In the genomic region with DNA sequence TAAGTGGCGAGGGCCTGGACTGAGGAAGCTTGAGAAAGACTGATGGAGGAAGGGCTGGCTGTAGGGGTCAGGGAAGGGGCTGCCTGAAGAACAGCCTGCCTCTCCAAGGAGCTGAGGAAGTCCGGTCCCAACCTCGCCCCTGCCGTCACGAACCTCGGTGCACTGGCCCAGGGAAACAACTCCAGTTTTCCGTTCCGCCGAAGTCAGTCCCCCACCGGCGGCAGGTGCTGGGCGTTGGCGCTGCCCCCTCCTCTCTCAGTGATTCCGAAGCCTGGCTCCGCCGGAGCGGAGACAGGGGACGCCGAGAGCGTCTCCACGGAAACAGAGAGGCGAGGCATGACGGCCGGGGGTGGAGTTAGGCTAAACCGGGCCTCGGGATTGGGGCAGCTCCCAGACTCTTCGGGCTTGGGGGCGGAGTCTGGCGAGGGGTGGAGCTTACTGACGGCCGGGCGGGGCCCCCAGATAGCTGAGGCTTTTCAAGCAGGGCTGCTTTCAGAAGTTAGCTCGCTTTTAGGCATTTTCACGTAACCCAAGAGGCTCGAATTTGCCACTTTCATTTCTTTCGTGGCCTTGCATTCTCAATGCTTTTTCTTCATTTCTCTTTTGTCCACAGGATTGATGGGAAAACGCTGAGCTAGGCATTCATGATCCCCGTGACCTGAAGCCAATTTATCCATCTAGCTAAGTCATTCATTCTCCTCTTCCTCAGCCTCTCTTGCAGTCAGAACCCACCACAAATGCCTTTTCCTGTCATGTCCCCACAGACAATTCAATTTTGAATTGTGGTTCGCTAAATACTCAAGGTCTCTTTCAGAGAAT, we compare ENCODE assay signal across 8 cellular contexts. TPM values are rescaled to one million over a fixed set of nuclear protein-coding genes. Genes with fewer than 3 reads are reported as not detected.
DNase-seq lines count a peak whose midpoint lies in the region; ATAC-seq and TF ChIP-seq lines count a peak whose summit lies in the region.

A gene with protein sequence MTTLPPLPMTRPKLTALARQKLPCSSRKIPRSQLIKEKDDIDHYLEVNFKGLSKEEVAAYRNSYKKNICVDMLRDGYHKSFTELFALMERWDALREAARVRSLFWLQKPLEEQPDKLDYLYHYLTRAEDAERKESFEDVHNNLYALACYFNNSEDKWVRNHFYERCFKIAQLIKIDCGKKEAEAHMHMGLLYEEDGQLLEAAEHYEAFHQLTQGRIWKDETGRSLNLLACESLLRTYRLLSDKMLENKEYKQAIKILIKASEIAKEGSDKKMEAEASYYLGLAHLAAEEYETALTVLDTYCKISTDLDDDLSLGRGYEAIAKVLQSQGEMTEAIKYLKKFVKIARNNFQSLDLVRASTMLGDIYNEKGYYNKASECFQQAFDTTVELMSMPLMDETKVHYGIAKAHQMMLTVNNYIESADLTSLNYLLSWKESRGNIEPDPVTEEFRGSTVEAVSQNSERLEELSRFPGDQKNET (minus strand): TSS at position 309 of the 819 bp plus-strand sequence. CDS start 5,969 bp downstream, outside the sequence.

- H3K4me1 Mint-ChIP-seq in T-helper 1 cell treated with Interleukin-12 subunit alpha and Interleukin-12 subunit beta and Interleukin-4 antibody, amounts not matched to agents 30 μg/mL and 1 μg/mL, for 36 hours (ENCODE audit: low read depth), result peaks cover 20% of the 10 kb centered on the region

- no peak within 1 kb of the TSS for H3K27ac Mint-ChIP-seq in T-helper 1 cell treated with Interleukin-12 subunit alpha and Interleukin-12 subunit beta and Interleukin-4 antibody, amounts not matched to agents 30 μg/mL and 1 μg/mL, for 36 hours

- under 1% methylated on average over 35 of the region's 39 CpGs for WGBS in prostate gland

- no peaks in the 10 kb centered on the region for H3K36me3 ChIP-seq in right atrium auricular region
- H3K36me3 ChIP-seq in prostate gland, result no peaks in the 10 kb centered on the region

- H3K27me3 Mint-ChIP-seq in T-helper 1 cell treated with Interleukin-12 subunit alpha and Interleukin-12 subunit beta and Interleukin-4 antibody, amounts not matched to agents 30 μg/mL and 1 μg/mL, for 36 hours (ENCODE audit: low read depth), result peaks cover 57% of the 10 kb centered on the region

- no peaks in the 10 kb centered on the region for H3K9me3 Mint-ChIP-seq in T-helper 1 cell treated with Interleukin-12 subunit alpha and Interleukin-12 subunit beta and Interleukin-4 antibody, amounts not matched to agents 30 μg/mL and 1 μg/mL, for 36 hours

- no peak for TF ChIP-seq CTCF in GM10248 (IDR thresholded peaks at IDR 0.05; ENCODE audit: control extremely low read depth, extremely low read depth, low read depth, missing control alignments)
- no peak for TF ChIP-seq CTCF in right atrium auricular region (IDR thresholded peaks at IDR 0.05)
- no peak for TF ChIP-seq CTCF in prostate gland (IDR thresholded peaks at IDR 0.05)

- peak within 1 kb of the TSS; percentile 64 for H3K4me3 Mint-ChIP-seq in T-helper 1 cell treated with Interleukin-12 subunit alpha and Interleukin-12 subunit beta and Interleukin-4 antibody, amounts not matched to agents 30 μg/mL and 1 μg/mL, for 36 hours

- DNase-seq in GM10248 (ENCODE audit: extremely low spot score), result peak; percentile 88
- peak; percentile 77 for DNase-seq in NCI-H1092 treated with DMSO at 0.1 percent for 48 hours (lab: John Stamatoyannopoulos, UW)
- peak; percentile 11 to 90 (median 78) for DNase-seq in anterior cingulate cortex (lab: John Stamatoyannopoulos, UW)
- peak; percentile 86 for DNase-seq in right atrium auricular region (ENCODE audit: low spot score)
- DNase-seq in prostate gland (ENCODE audit: low spot score), result peak; percentile 87
- DNase-seq in ureter (ENCODE audit: low spot score), result peak; percentile 92

- H3K27ac ChIP-seq in right atrium auricular region (no peak within 1 kb of the TSS), prostate gland (no peak within 1 kb of the TSS)

- ATAC-seq in HG02610 (IDR thresholded peaks at IDR 0.05; ENCODE audit: unreplicated experiment), result peak; percentile 100

- POLR2A ChIA-PET in GM10248 (lab: Yijun Ruan, JAX), result no interaction called here

- TF ChIP-seq POLR2A in prostate gland (IDR thresholded peaks at IDR 0.05), result no peak

- H3K27me3 ChIP-seq in right atrium auricular region (no peaks in the 10 kb centered on the region), prostate gland (replicated peaks; ENCODE audit: insufficient read depth) (no peaks in the 10 kb centered on the region)

- H3K4me3 ChIP-seq in right atrium auricular region (peak within 1 kb of the TSS; percentile 37 to 52), prostate gland (peak within 1 kb of the TSS; percentile 23 to 34)

- CTCF ChIA-PET in GM10248 (lab: Yijun Ruan, JAX), result no interaction called here

- intact Hi-C loops in prostate gland (cut with DNase I), result no loop called here

- H3K9me3 ChIP-seq in right atrium auricular region (no peaks in the 10 kb centered on the region), prostate gland (no peaks in the 10 kb centered on the region)

- peaks cover 0 to 17% of the 10 kb centered on the region in 2 donors for H3K4me1 ChIP-seq in right atrium auricular region
- peaks cover 4% of the 10 kb centered on the region for H3K4me1 ChIP-seq in prostate gland (replicated peaks)

- no peaks in the 10 kb centered on the region for H3K36me3 Mint-ChIP-seq in T-helper 1 cell treated with Interleukin-12 subunit alpha and Interleukin-12 subunit beta and Interleukin-4 antibody, amounts not matched to agents 30 μg/mL and 1 μg/mL, for 36 hours (ENCODE audit: low read depth)

RNA-seq across cellular contexts. Expression of the gene that starts here (rescaled TPM):
- under 1 TPM in 1 of 2 donors, not detected in 1; 0.22 TPM for total RNA-seq in right atrium auricular region
- total RNA-seq in prostate gland, result 1 to 10 TPM in 1 of 2 donors, not detected in 1; 3.1 TPM
- total RNA-seq in ureter, result 0.60 TPM

Comparison
In these comparisons a context has a peak if more than half of its experiments do, and no peak if none do; other contexts are left out.
1. Peak in DNase-seq and H3K4me3 ChIP-seq in right atrium auricular region; RNA of the gene not detected or under 1 TPM.
2. Peak in DNase-seq in ureter; RNA of the gene not detected or under 1 TPM.